ENCODE assay signal across 13 cellular contexts in genomic region chr5:135214897-135215616, GRCh38.
A peak's percentile ranks its signal among the peaks of the same experiment; 100 is the strongest.
DNase-seq lines count a peak whose midpoint lies in the region; ATAC-seq and TF ChIP-seq lines count a peak whose summit lies in the region.
"Had no signal": no experiment of that assay in that cellular context is flagged by ENCODE, and none has a peak within 500 bp of the region (broad histone marks: within the 10 kb centered on the region; RNA-seq: fewer than 3 reads in every experiment).

No MANE protein-coding gene starts in this region.

- no peak overlapping the region for H3K4me3 Mint-ChIP-seq in stimulated activated memory B cell treated with anti-CD40 and anti-IgM and Interleukin-4, amounts not matched to agents 10 μg/mL and 1 μg/mL and 100 μg/mL, for 72 hours
- H3K4me3 Mint-ChIP-seq: T-cell had no signal

- H3K27ac ChIP-seq in neutrophil = peak overlapping the region; percentile 25
- H3K27ac ChIP-seq: epithelial cell of prostate had no signal

- H3K4me1 Mint-ChIP-seq in stimulated activated memory B cell treated with anti-CD40 and anti-IgM and Interleukin-4, amounts not matched to agents 10 μg/mL and 1 μg/mL and 100 μg/mL, for 72 hours = no peaks in the 10 kb centered on the region

- H3K27me3 ChIP-seq in neutrophil = peaks cover 20% of the 10 kb centered on the region

- no peaks in the 10 kb centered on the region for H3K36me3 ChIP-seq in neutrophil

- no peaks in the 10 kb centered on the region for H3K36me3 Mint-ChIP-seq in stimulated activated memory B cell treated with anti-CD40 and anti-IgM and Interleukin-4, amounts not matched to agents 10 μg/mL and 1 μg/mL and 100 μg/mL, for 72 hours
- H3K36me3 Mint-ChIP-seq: T-cell had no signal

- peaks cover 15 to 16% of the 10 kb centered on the region in 2 experiments for H3K4me1 ChIP-seq in neutrophil (ENCODE audit: control insufficient read depth in 1 of 2, insufficient read depth in 1 of 2, low read depth in 1 of 2, low read length in 1 of 2)

- H3K9me3 Mint-ChIP-seq in stimulated activated memory B cell treated with anti-CD40 and anti-IgM and Interleukin-4, amounts not matched to agents 10 μg/mL and 1 μg/mL and 100 μg/mL, for 72 hours = no peaks in the 10 kb centered on the region
- H3K9me3 Mint-ChIP-seq: T-cell had no signal

- H3K27ac Mint-ChIP-seq in stimulated activated memory B cell treated with anti-CD40 and anti-IgM and Interleukin-4, amounts not matched to agents 10 μg/mL and 1 μg/mL and 100 μg/mL, for 72 hours = no peak overlapping the region
- H3K27ac Mint-ChIP-seq: T-cell had no signal

- H3K4me3 ChIP-seq in neutrophil (ENCODE audit: low read depth in 1 of 2, low read length in 1 of 2) = no peak overlapping the region

- DNase-seq in CD1c-positive myeloid dendritic cell (ENCODE audit: extremely low spot score) (peak; percentile 88), NOMO-1 treated with dmso at 0.1 percent for 144 hours (lab: John Stamatoyannopoulos, UW; ENCODE audit: unreplicated experiment) (peak; percentile 75), NCI-H345 treated with DMSO at 0.1 percent for 48 hours (lab: John Stamatoyannopoulos, UW; ENCODE audit: unreplicated experiment) (no peak)
- DNase-seq: H7, NCI-H526 treated with DMSO at 0.1 percent for 48 hours, occipital lobe, T-cell had no signal

- H3K27me3 Mint-ChIP-seq in stimulated activated memory B cell treated with anti-CD40 and anti-IgM and Interleukin-4, amounts not matched to agents 10 μg/mL and 1 μg/mL and 100 μg/mL, for 72 hours = peaks cover 36% of the 10 kb centered on the region

- ATAC-seq in esophagus mucosa (peak; percentile 11), GM18517 (IDR thresholded peaks at IDR 0.05; ENCODE audit: unreplicated experiment) (no peak), GM21737 (IDR thresholded peaks at IDR 0.05; ENCODE audit: unreplicated experiment) (no peak)
- ATAC-seq in stimulated activated memory B cell treated with anti-CD40 and anti-IgM and Interleukin-4, amounts not matched to agents 10 μg/mL and 1 μg/mL and 100 μg/mL, for 72 hours = no peak
- ATAC-seq: T-cell had no signal

- no peak for TF ChIP-seq CTCF in neutrophil (IDR thresholded peaks at IDR 0.05)

- no peaks in the 10 kb centered on the region for H3K9me3 ChIP-seq in neutrophil
